In genomic region chr11:26276798-26277424, GRCh38 we compare ENCODE assay signal across 8 cellular contexts. TPM values are rescaled to one million over a fixed set of nuclear protein-coding genes. Genes with fewer than 3 reads are reported as not detected.
DNase-seq lines count a peak whose midpoint lies in the region; ATAC-seq and TF ChIP-seq lines count a peak whose summit lies in the region.

No MANE protein-coding gene starts in this region.

- intact Hi-C loops in CD8-positive, alpha-beta T cell (cut with DNase I, micrococcal nuclease): no loop called here
- intact Hi-C loops in activated CD8-positive, alpha-beta T cell treated with anti-CD3 and anti-CD28 coated beads for 36 hours (cut with micrococcal nuclease): no loop called here

- ATAC-seq in CD8-positive, alpha-beta T cell: peak; percentile 77
- ATAC-seq in GM18867 (IDR thresholded peaks at IDR 0.05; ENCODE audit: unreplicated experiment) (peak; percentile 94), HG03045 (IDR thresholded peaks at IDR 0.05; ENCODE audit: unreplicated experiment) (peak; percentile 83)
- peak; percentile 71 for ATAC-seq in activated CD8-positive, alpha-beta T cell treated with anti-CD3 and anti-CD28 coated beads for 36 hours

- H3K4me3 Mint-ChIP-seq in CD8-positive, alpha-beta T cell: no peak overlapping the region
- no peak overlapping the region for H3K4me3 Mint-ChIP-seq in activated CD8-positive, alpha-beta T cell treated with anti-CD3 and anti-CD28 coated beads for 36 hours
- no peak overlapping the region for H3K4me3 Mint-ChIP-seq in neural progenitor cell

- no peaks in the 10 kb centered on the region for H3K9me3 ChIP-seq in CD8-positive, alpha-beta T cell (ENCODE audit: low read length)
- H3K9me3 ChIP-seq in neural progenitor cell (ENCODE audit: low read depth): no peaks in the 10 kb centered on the region

- no peaks in the 10 kb centered on the region for H3K79me2 ChIP-seq in neural progenitor cell (ENCODE audit: low read depth)

- peaks cover 2% of the 10 kb centered on the region for H3K27me3 Mint-ChIP-seq in CD8-positive, alpha-beta T cell (ENCODE audit: low read depth)
- peaks cover 3% of the 10 kb centered on the region for H3K27me3 Mint-ChIP-seq in activated CD8-positive, alpha-beta T cell treated with anti-CD3 and anti-CD28 coated beads for 36 hours
- no peaks in the 10 kb centered on the region for H3K27me3 Mint-ChIP-seq in neural progenitor cell (ENCODE audit: insufficient read depth, low read depth)

- peak in 4 of 7 experiments; percentile 16 to 49 (median 32) for DNase-seq in CD8-positive, alpha-beta T cell
- peak; percentile 74 for DNase-seq in NCI-H2171 treated with DMSO at 0.1 percent for 48 hours (lab: John Stamatoyannopoulos, UW)
- peak; percentile 62 for DNase-seq in activated CD8-positive, alpha-beta T cell treated with anti-CD3 and anti-CD28 coated beads for 36 hours
- DNase-seq in fibroblast of the conjunctiva (ENCODE audit: low read depth): peak; percentile 60
- peak; percentile 67 for DNase-seq in neural progenitor cell (ENCODE audit: low spot score)
- no peak for DNase-seq in mesenteric fat pad (ENCODE audit: low spot score)

- no peaks in the 10 kb centered on the region for H3K4me1 ChIP-seq in CD8-positive, alpha-beta T cell (ENCODE audit: insufficient read depth, low read length)
- H3K4me1 ChIP-seq in neural progenitor cell: no peaks in the 10 kb centered on the region

- H3K4me2 ChIP-seq in neural progenitor cell: no peak overlapping the region

- POLR2A ChIA-PET in CD8-positive, alpha-beta T cell (lab: Charles Lee): no interaction called here
- POLR2A ChIA-PET in activated CD8-positive, alpha-beta T cell treated with anti-CD3 and anti-CD28 coated beads for 36 hours (lab: Charles Lee): no interaction called here

- CTCF ChIA-PET in CD8-positive, alpha-beta T cell (lab: Charles Lee): interaction anchor here (0.6 kb wide), 1 partner anchor 15 kb away, joined by 3 read pairs; no protein-coding TSS in a partner anchor
- CTCF ChIA-PET in activated CD8-positive, alpha-beta T cell treated with anti-CD3 and anti-CD28 coated beads for 36 hours (lab: Charles Lee): no interaction called here

- no peaks in the 10 kb centered on the region for H3K36me3 Mint-ChIP-seq in CD8-positive, alpha-beta T cell
- no peaks in the 10 kb centered on the region for H3K36me3 Mint-ChIP-seq in activated CD8-positive, alpha-beta T cell treated with anti-CD3 and anti-CD28 coated beads for 36 hours (ENCODE audit: low read depth)
- H3K36me3 Mint-ChIP-seq in neural progenitor cell: no peaks in the 10 kb centered on the region

- H4K20me1 ChIP-seq in neural progenitor cell (ENCODE audit: low read depth): no peaks in the 10 kb centered on the region

- TF ChIP-seq CTCF in CD8-positive, alpha-beta T cell (IDR thresholded peaks at IDR 0.05): peak; percentile 86
- TF ChIP-seq CTCF in activated CD8-positive, alpha-beta T cell treated with anti-CD3 and anti-CD28 coated beads for 36 hours (IDR thresholded peaks at IDR 0.05): peak; percentile 90
- TF ChIP-seq CTCF in neural progenitor cell (IDR thresholded peaks at IDR 0.05): peak; percentile 99

- H3K27me3 ChIP-seq in CD8-positive, alpha-beta T cell (ENCODE audit: insufficient read depth, low read length): no peaks in the 10 kb centered on the region
- H3K27me3 ChIP-seq in neural progenitor cell: no peaks in the 10 kb centered on the region

- no peak overlapping the region for H2AFZ ChIP-seq in neural progenitor cell (replicated peaks)

- no peak overlapping the region for H3K4me3 ChIP-seq in CD8-positive, alpha-beta T cell (ENCODE audit: low read depth, low read length)
- no peak overlapping the region for H3K4me3 ChIP-seq in neural progenitor cell

- no peaks in the 10 kb centered on the region for H3F3A ChIP-seq in neural progenitor cell (ENCODE audit: low read depth)

- H3K4me1 Mint-ChIP-seq in CD8-positive, alpha-beta T cell (ENCODE audit: low read depth): no peaks in the 10 kb centered on the region
- no peaks in the 10 kb centered on the region for H3K4me1 Mint-ChIP-seq in activated CD8-positive, alpha-beta T cell treated with anti-CD3 and anti-CD28 coated beads for 36 hours (ENCODE audit: low read depth)
- peaks cover 2% of the 10 kb centered on the region for H3K4me1 Mint-ChIP-seq in neural progenitor cell

- H3K27ac ChIP-seq in CD8-positive, alpha-beta T cell (ENCODE audit: low read depth, low read length): no peak overlapping the region
- no peak overlapping the region for H3K27ac ChIP-seq in neural progenitor cell

- H3K36me3 ChIP-seq in CD8-positive, alpha-beta T cell (ENCODE audit: insufficient read depth, low read length): no peaks in the 10 kb centered on the region
- H3K36me3 ChIP-seq in neural progenitor cell: no peaks in the 10 kb centered on the region

- no peak overlapping the region for H3K9ac ChIP-seq in neural progenitor cell

- no peak overlapping the region for H3K27ac Mint-ChIP-seq in CD8-positive, alpha-beta T cell
- no peak overlapping the region for H3K27ac Mint-ChIP-seq in activated CD8-positive, alpha-beta T cell treated with anti-CD3 and anti-CD28 coated beads for 36 hours
- no peak overlapping the region for H3K27ac Mint-ChIP-seq in neural progenitor cell

- no peaks in the 10 kb centered on the region for H3K9me3 Mint-ChIP-seq in CD8-positive, alpha-beta T cell
- no peaks in the 10 kb centered on the region for H3K9me3 Mint-ChIP-seq in activated CD8-positive, alpha-beta T cell treated with anti-CD3 and anti-CD28 coated beads for 36 hours
- H3K9me3 Mint-ChIP-seq in neural progenitor cell: no peaks in the 10 kb centered on the region

RNA-seq across cellular contexts. Expression of gene ANO3, which starts 55.0 kb away (rescaled TPM):
- not detected for total RNA-seq in CD8-positive, alpha-beta T cell
- total RNA-seq in activated CD8-positive, alpha-beta T cell treated with anti-CD3 and anti-CD28 coated beads for 36 hours: not detected
- total RNA-seq in neural progenitor cell (ENCODE audit: low replicate concordance) (0.90 and 2.5 TPM in 2 replicates), mesenteric fat pad (2.1 TPM)
